In genomic region chr11:61055776-61056175, GRCh38 we compare ENCODE assay signal across 11 cellular contexts. TPM values are rescaled to one million over a fixed set of nuclear protein-coding genes. Genes with fewer than 3 reads are reported as not detected.
"Had no signal": no experiment of that assay in that cellular context is flagged by ENCODE, and none has a peak within 500 bp of the region (broad histone marks: within the 10 kb centered on the region; RNA-seq: fewer than 3 reads in every experiment).

No MANE protein-coding gene starts in this region.

- DNase-seq: anterior cingulate cortex, esophagus squamous epithelium, foreskin fibroblast, glutamatergic neuron, left cardiac atrium, lower lobe of right lung, posterior cingulate gyrus had no signal

- H3K27me3 Mint-ChIP-seq: activated naive CD4-positive, alpha-beta T cell treated with anti-CD3 and anti-CD28 coated beads, Interleukin-2, amount 50 U/mL, for 24 hours; naive thymus-derived CD4-positive, alpha-beta T cell had no signal

- H3K4me3 Mint-ChIP-seq: activated naive CD4-positive, alpha-beta T cell treated with anti-CD3 and anti-CD28 coated beads, Interleukin-2, amount 50 U/mL, for 24 hours had no signal

- ATAC-seq: left cardiac atrium; naive thymus-derived CD4-positive, alpha-beta T cell had no signal

RNA-seq across cellular contexts. Expression of gene CD5, which starts 46.5 kb away (rescaled TPM):
- total RNA-seq: SK-MEL-5, smooth muscle cell had no signal
